27 cellular contexts compared by ENCODE assay signal in the genomic region with DNA sequence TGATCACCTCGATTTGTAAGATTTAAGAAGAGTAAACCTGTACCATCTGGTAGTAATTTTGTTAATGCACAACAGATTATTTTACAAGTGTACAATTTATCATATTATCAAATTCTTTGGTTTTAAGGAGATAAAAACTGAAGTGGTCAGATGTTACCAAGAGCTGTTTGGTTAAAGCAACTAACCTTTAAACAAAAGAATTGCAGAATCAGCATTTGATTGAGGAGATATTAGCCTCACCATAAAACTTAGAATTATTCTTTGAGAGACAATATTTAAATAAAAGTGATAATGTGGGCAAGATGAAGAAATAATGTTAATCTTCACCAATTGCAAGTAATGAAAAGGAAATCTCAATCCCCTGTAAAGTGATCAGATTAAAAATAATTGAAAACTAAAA.
"Had no signal": no experiment of that assay in that cellular context is flagged by ENCODE, and none has a peak within 500 bp of the region (broad histone marks: within the 10 kb centered on the region; RNA-seq: fewer than 3 reads in every experiment).

No MANE protein-coding gene starts in this region.

- H3K4me1 ChIP-seq: breast epithelium had no signal

- ATAC-seq: activated CD8-positive, alpha-beta memory T cell treated with anti-CD3 and anti-CD28 coated beads, Interleukin-2, amount 10 ng/mL, durations not matched to agents 7 days and 5 days; Panc1; Right ventricle myocardium inferior; T-helper 17 cell had no signal

- H3K4me1 Mint-ChIP-seq: activated B cell treated with CpG ODN at 0.5 μM for 24 hours; activated CD4-positive, alpha-beta T cell treated with anti-CD3 and anti-CD28 coated beads, Interleukin-2, amount 10 ng/mL, durations not matched to agents 24 days and 14 days; activated CD8-positive, alpha-beta memory T cell treated with anti-CD3 and anti-CD28 coated beads, Interleukin-2, amount 10 ng/mL, durations not matched to agents 7 days and 5 days; activated naive CD4-positive, alpha-beta T cell treated with anti-CD3 and anti-CD28 coated beads, Interleukin-2, amount 50 U/mL, for 24 hours; T-helper 17 cell had no signal

- H3K4me3 Mint-ChIP-seq: activated B cell treated with CpG ODN at 0.5 μM for 24 hours; activated CD4-positive, alpha-beta T cell treated with anti-CD3 and anti-CD28 coated beads, Interleukin-2, amount 10 ng/mL, durations not matched to agents 24 days and 14 days; activated CD8-positive, alpha-beta memory T cell treated with anti-CD3 and anti-CD28 coated beads, Interleukin-2, amount 10 ng/mL, durations not matched to agents 7 days and 5 days; activated naive CD4-positive, alpha-beta T cell treated with anti-CD3 and anti-CD28 coated beads, Interleukin-2, amount 50 U/mL, for 24 hours; activated T-cell treated with anti-CD3 and anti-CD28 coated beads, Interleukin-2, amount 50 U/mL, for 24 hours; activated T-helper 1 cell treated with anti-CD3 and anti-CD28 coated beads, Interleukin-12 subunit alpha, Interleukin-12 subunit beta, Interleukin-2, Interleukin-4 antibody, amounts not matched to agents 30 ng/mL and 10 ng/mL and 1 ng/mL, durations not matched to agents 14 hours and 24 hours and 36 hours; T-helper 17 cell had no signal

- H3K36me3 ChIP-seq: breast epithelium, MG63, SJCRH30 had no signal

- DNase-seq: activated B cell treated with CpG ODN at 0.5 μM for 24 hours; activated CD4-positive, alpha-beta T cell treated with anti-CD3 and anti-CD28 coated beads for 1 hour; activated CD4-positive, alpha-beta T cell treated with anti-CD3 and anti-CD28 coated beads, Interleukin-2, amount 10 ng/mL, durations not matched to agents 24 days and 14 days; activated CD4-positive, alpha-beta T cell treated with anti-CD3 and anti-CD28 coated beads, Interleukin-2, amount 50 U/mL, for 48 hours; activated CD8-positive, alpha-beta memory T cell treated with anti-CD3 and anti-CD28 coated beads, Interleukin-2, amount 10 ng/mL, durations not matched to agents 7 days and 5 days; activated effector memory CD4-positive, alpha-beta T cell treated with Interleukin-2 at 50 U/mL for 16 hours; activated naive CD4-positive, alpha-beta T cell; activated T-cell treated with anti-CD3 and anti-CD28 coated beads, Interleukin-2, amount 50 U/mL, for 24 hours; aorta; caudate nucleus; MG63; MV-4-11; NCI-H1436 treated with DMSO at 0.1 percent for 48 hours; NCI-H187; NCI-H510A treated with DMSO at 0.1 percent for 48 hours; NCI-H774; NK-92 treated with Interleukin-12 subunit alpha and Interleukin-12 subunit beta, amount 100 ng/mL, for 24 hours; OCI-M1; RPMI8226; SJCRH30; T-helper 17 cell; T-helper 9 cell had no signal

- H3K27me3 ChIP-seq: breast epithelium, MG63, SJCRH30 had no signal

- H3K27me3 Mint-ChIP-seq: activated B cell treated with CpG ODN at 0.5 μM for 24 hours; activated CD4-positive, alpha-beta T cell treated with anti-CD3 and anti-CD28 coated beads, Interleukin-2, amount 10 ng/mL, durations not matched to agents 24 days and 14 days; activated CD8-positive, alpha-beta memory T cell treated with anti-CD3 and anti-CD28 coated beads, Interleukin-2, amount 10 ng/mL, durations not matched to agents 7 days and 5 days; activated naive CD4-positive, alpha-beta T cell treated with anti-CD3 and anti-CD28 coated beads, Interleukin-2, amount 50 U/mL, for 24 hours; activated T-cell treated with anti-CD3 and anti-CD28 coated beads, Interleukin-2, amount 50 U/mL, for 24 hours; T-helper 17 cell had no signal

- H3K36me3 Mint-ChIP-seq: activated CD8-positive, alpha-beta memory T cell treated with anti-CD3 and anti-CD28 coated beads, Interleukin-2, amount 10 ng/mL, durations not matched to agents 7 days and 5 days; activated naive CD4-positive, alpha-beta T cell treated with anti-CD3 and anti-CD28 coated beads, Interleukin-2, amount 50 U/mL, for 24 hours had no signal

- H3K9me3 Mint-ChIP-seq: activated naive CD4-positive, alpha-beta T cell treated with anti-CD3 and anti-CD28 coated beads, Interleukin-2, amount 50 U/mL, for 24 hours; activated T-helper 1 cell treated with anti-CD3 and anti-CD28 coated beads, Interleukin-12 subunit alpha, Interleukin-12 subunit beta, Interleukin-2, Interleukin-4 antibody, amounts not matched to agents 30 ng/mL and 10 ng/mL and 1 ng/mL, durations not matched to agents 14 hours and 24 hours and 36 hours had no signal

- H3K27ac Mint-ChIP-seq: activated B cell treated with CpG ODN at 0.5 μM for 24 hours; activated CD4-positive, alpha-beta T cell treated with anti-CD3 and anti-CD28 coated beads, Interleukin-2, amount 10 ng/mL, durations not matched to agents 24 days and 14 days; activated CD8-positive, alpha-beta memory T cell treated with anti-CD3 and anti-CD28 coated beads, Interleukin-2, amount 10 ng/mL, durations not matched to agents 7 days and 5 days; activated naive CD4-positive, alpha-beta T cell treated with anti-CD3 and anti-CD28 coated beads, Interleukin-2, amount 50 U/mL, for 24 hours; activated T-cell treated with anti-CD3 and anti-CD28 coated beads, Interleukin-2, amount 50 U/mL, for 24 hours; activated T-helper 1 cell treated with anti-CD3 and anti-CD28 coated beads, Interleukin-12 subunit alpha, Interleukin-12 subunit beta, Interleukin-2, Interleukin-4 antibody, amounts not matched to agents 30 ng/mL and 10 ng/mL and 1 ng/mL, durations not matched to agents 14 hours and 24 hours and 36 hours; T-helper 17 cell had no signal

- H3K9me3 ChIP-seq: breast epithelium, MG63, SJCRH30 had no signal

- H3K4me3 ChIP-seq: breast epithelium, MG63, SJCRH30 had no signal

- H3K27ac ChIP-seq: breast epithelium had no signal
